10 cellular contexts compared by ENCODE assay signal in genomic region chr15:90762109-90762508, GRCh38. TPM values are rescaled to one million over a fixed set of nuclear protein-coding genes. Genes with fewer than 3 reads are reported as not detected.
DNase-seq lines count a peak whose midpoint lies in the region; ATAC-seq and TF ChIP-seq lines count a peak whose summit lies in the region.
"Had no signal": no experiment of that assay in that cellular context is flagged by ENCODE, and none has a peak within 500 bp of the region (broad histone marks: within the 10 kb centered on the region; RNA-seq: fewer than 3 reads in every experiment).

No MANE protein-coding gene starts in this region.

- H3K9me3 Mint-ChIP-seq in nephron progenitor cell, result no peaks in the 10 kb centered on the region
- H3K9me3 Mint-ChIP-seq: CD4-positive, alpha-beta T cell had no signal

- DNase-seq in AG08396 (ENCODE audit: low spot score) (peak; percentile 25), NOMO-1 (lab: John Stamatoyannopoulos, UW; ENCODE audit: unreplicated experiment in 2 of 2) (peak; percentile 89 to 99), fibroblast of mammary gland (ENCODE audit: low read depth) (peak; percentile 90), nephron progenitor cell (no peak), HT-29 (ENCODE audit: low spot score) (no peak), NCI-H2107 treated with DMSO at 0.1 percent for 48 hours (lab: John Stamatoyannopoulos, UW; ENCODE audit: unreplicated experiment) (no peak)
- DNase-seq in effector CD8-positive, alpha-beta T cell (lab: John Stamatoyannopoulos, UW), result no peak
- DNase-seq: activated CD4-positive, CD25-positive, alpha-beta regulatory T cell; CD4-positive, alpha-beta T cell had no signal

- peak overlapping the region; percentile 80 for H3K27ac Mint-ChIP-seq in nephron progenitor cell
- H3K27ac Mint-ChIP-seq: CD4-positive, alpha-beta T cell had no signal

- H3K4me3 ChIP-seq in fibroblast of mammary gland (ENCODE audit: control insufficient read depth, low read depth, low read length), result no peak overlapping the region

- no peaks in the 10 kb centered on the region for H3K27me3 Mint-ChIP-seq in nephron progenitor cell (ENCODE audit: low read depth, poor library complexity)
- H3K27me3 Mint-ChIP-seq: CD4-positive, alpha-beta T cell had no signal

- peaks cover 34% of the 10 kb centered on the region for H3K36me3 Mint-ChIP-seq in nephron progenitor cell (ENCODE audit: low read depth)

- peaks cover 7% of the 10 kb centered on the region for H3K4me1 Mint-ChIP-seq in nephron progenitor cell

- no peak for ATAC-seq in GM21717 (IDR thresholded peaks at IDR 0.05; ENCODE audit: unreplicated experiment)

- H3K4me3 Mint-ChIP-seq in nephron progenitor cell, result no peak overlapping the region
- H3K4me3 Mint-ChIP-seq: CD4-positive, alpha-beta T cell had no signal

- no peak for TF ChIP-seq CTCF in fibroblast of mammary gland (conservative IDR thresholded peaks at IDR 0.05; ENCODE audit: control insufficient read depth, insufficient read depth, low read depth, low read length)
- TF ChIP-seq CTCF in nephron progenitor cell (IDR thresholded peaks at IDR 0.05), result no peak

RNA-seq across cellular contexts. Expression of gene BLM, which starts 45.0 kb away (rescaled TPM):
- 11.8 and 12.8 TPM in 2 replicates for total RNA-seq in HT-29 (2014; rRNA removed; shearing (Covaris generic))

Comparison
In these comparisons a context has a peak if more than half of its experiments do, and no peak if none do; other contexts are left out.
1. DNase-seq: peak in AG08396 (single experiment), NOMO-1 (2 of 2) and fibroblast of mammary gland (single experiment); none in nephron progenitor cell (single experiment), effector CD8-positive, alpha-beta T cell (single experiment), HT-29 (single experiment) and NCI-H2107 treated with DMSO at 0.1 percent for 48 hours (single experiment).